Comparison of ENCODE assay signal across 1 cellular context in genomic region chr15:76439542-76439941, GRCh38.
TF ChIP-seq lines count a peak whose summit lies in the region.

No MANE protein-coding gene starts in this region.

TF ChIP-seq in HEK293T, 16 proteins besides CTCF, POLR2A, EP300 and RAD21 (continued from another document):
- TF ChIP-seq FOXK2 (IDR thresholded peaks at IDR 0.05) (no peak), FOXA1 (IDR thresholded peaks at IDR 0.05) (no peak), FOXM1 (IDR thresholded peaks at IDR 0.05; ENCODE audit: borderline replicate concordance) (no peak), LEF1 (IDR thresholded peaks at IDR 0.05; ENCODE audit: borderline replicate concordance) (no peak), ARNT (IDR thresholded peaks at IDR 0.05) (no peak), NFRKB (IDR thresholded peaks at IDR 0.05) (no peak), BHLHE40 (IDR thresholded peaks at IDR 0.05; ENCODE audit: borderline replicate concordance) (no peak), CTBP1 (IDR thresholded peaks at IDR 0.05; ENCODE audit: borderline replicate concordance) (no peak), TARDBP (IDR thresholded peaks at IDR 0.05) (no peak), SUZ12 (IDR thresholded peaks at IDR 0.05) (no peak)
